8 cellular contexts compared by ENCODE assay signal in the genomic region with DNA sequence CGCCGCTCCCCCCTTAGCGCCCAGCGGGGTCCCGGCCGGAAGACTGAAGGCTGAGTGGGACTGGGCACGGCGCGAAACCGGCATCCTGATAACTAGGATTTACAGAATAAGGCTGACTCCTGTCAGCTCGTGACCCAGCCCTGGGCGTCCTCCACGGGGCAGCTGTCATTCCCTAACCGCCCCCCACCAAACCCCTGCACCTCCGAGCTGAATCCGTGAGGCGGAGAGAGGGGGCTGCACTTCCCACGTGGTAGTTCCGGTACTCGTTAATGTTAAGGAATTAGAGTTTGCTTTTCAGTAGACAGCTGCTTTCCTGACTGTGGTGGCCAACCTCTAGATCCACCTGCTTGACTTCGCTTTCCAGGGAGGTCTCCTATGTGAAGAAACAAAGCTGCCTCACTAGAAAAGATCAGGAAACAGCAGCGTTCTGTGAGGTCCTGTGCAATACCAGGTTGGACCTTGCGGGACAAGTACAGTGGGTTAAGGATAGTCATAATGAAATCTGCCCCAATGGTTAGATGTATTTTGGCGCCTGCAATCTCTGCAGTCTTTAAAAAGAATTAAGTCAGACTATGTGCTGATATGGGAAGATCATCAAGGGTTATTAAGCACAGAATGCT. TPM values are rescaled to one million over a fixed set of nuclear protein-coding genes. Genes with fewer than 3 reads are reported as not detected.
DNase-seq lines count a peak whose midpoint lies in the region; ATAC-seq lines count a peak whose summit lies in the region.

No MANE protein-coding gene starts in this region.

- H3K9me3 ChIP-seq in iPS-18a (ENCODE audit: control insufficient read depth, low read depth, low read length): no peaks in the 10 kb centered on the region

- peak; percentile 26 for ATAC-seq in stimulated activated naive CD8-positive, alpha-beta T cell treated with anti-CD3 and anti-CD28 coated beads, Interleukin-15, amount 100 ng/mL, for 72 hours

- DNase-seq in activated naive CD8-positive, alpha-beta T cell treated with anti-CD3 and anti-CD28 coated beads for 36 hours: no peak
- DNase-seq in KBM-7: peak; percentile 66
- DNase-seq in amniotic epithelial cell (ENCODE audit: low read depth): peak; percentile 25
- DNase-seq in stimulated activated naive CD8-positive, alpha-beta T cell treated with anti-CD3 and anti-CD28 coated beads, Interleukin-15, amount 100 ng/mL, for 72 hours: peak; percentile 45 to 47
- DNase-seq in NCI-H1436 (lab: John Stamatoyannopoulos, UW): no peak
- no peak for DNase-seq in epidermal melanocyte (ENCODE audit: insufficient read length, low spot score)

- H3K4me3 ChIP-seq in iPS-18a (ENCODE audit: low read length): peak overlapping the region; percentile 79

- H3K4me3 Mint-ChIP-seq in activated naive CD8-positive, alpha-beta T cell: no peak overlapping the region
- no peak overlapping the region for H3K4me3 Mint-ChIP-seq in activated naive CD8-positive, alpha-beta T cell treated with anti-CD3 and anti-CD28 coated beads for 36 hours
- no peak overlapping the region for H3K4me3 Mint-ChIP-seq in stimulated activated naive CD8-positive, alpha-beta T cell treated with anti-CD3 and anti-CD28 coated beads, Interleukin-15, amount 100 ng/mL, for 72 hours

- no peaks in the 10 kb centered on the region for H3K27me3 Mint-ChIP-seq in activated naive CD8-positive, alpha-beta T cell
- H3K27me3 Mint-ChIP-seq in activated naive CD8-positive, alpha-beta T cell treated with anti-CD3 and anti-CD28 coated beads for 36 hours: no peaks in the 10 kb centered on the region
- no peaks in the 10 kb centered on the region for H3K27me3 Mint-ChIP-seq in stimulated activated naive CD8-positive, alpha-beta T cell treated with anti-CD3 and anti-CD28 coated beads, Interleukin-15, amount 100 ng/mL, for 72 hours

- peaks cover 3% of the 10 kb centered on the region for H3K36me3 ChIP-seq in iPS-18a (ENCODE audit: control insufficient read depth, low read depth, low read length)

- no peaks in the 10 kb centered on the region for H3K36me3 Mint-ChIP-seq in activated naive CD8-positive, alpha-beta T cell
- no peaks in the 10 kb centered on the region for H3K36me3 Mint-ChIP-seq in activated naive CD8-positive, alpha-beta T cell treated with anti-CD3 and anti-CD28 coated beads for 36 hours

- H3K27me3 ChIP-seq in iPS-18a (ENCODE audit: control insufficient read depth, insufficient read depth, low read length): no peaks in the 10 kb centered on the region

- in situ Hi-C loops in KBM-7 (cut with MboI; ENCODE audit: low pct_unique_long_range_greater_than_20kb, low sequenced_read_pairs): no loop called here

- H3K9ac ChIP-seq in iPS-18a (ENCODE audit: low read length): peak overlapping the region; percentile 87

- no peaks in the 10 kb centered on the region for H3K9me3 Mint-ChIP-seq in activated naive CD8-positive, alpha-beta T cell (ENCODE audit: low read depth)
- H3K9me3 Mint-ChIP-seq in activated naive CD8-positive, alpha-beta T cell treated with anti-CD3 and anti-CD28 coated beads for 36 hours: no peaks in the 10 kb centered on the region
- no peaks in the 10 kb centered on the region for H3K9me3 Mint-ChIP-seq in stimulated activated naive CD8-positive, alpha-beta T cell treated with anti-CD3 and anti-CD28 coated beads, Interleukin-15, amount 100 ng/mL, for 72 hours

- peaks cover 35% of the 10 kb centered on the region for H3K4me1 Mint-ChIP-seq in activated naive CD8-positive, alpha-beta T cell (ENCODE audit: low read depth)
- H3K4me1 Mint-ChIP-seq in activated naive CD8-positive, alpha-beta T cell treated with anti-CD3 and anti-CD28 coated beads for 36 hours: peaks cover 26% of the 10 kb centered on the region
- peaks cover 30% of the 10 kb centered on the region for H3K4me1 Mint-ChIP-seq in stimulated activated naive CD8-positive, alpha-beta T cell treated with anti-CD3 and anti-CD28 coated beads, Interleukin-15, amount 100 ng/mL, for 72 hours

- H3K27ac ChIP-seq in iPS-18a (ENCODE audit: low read length): peak overlapping the region; percentile 71

- peak overlapping the region; percentile 89 for H3K27ac Mint-ChIP-seq in activated naive CD8-positive, alpha-beta T cell
- no peak overlapping the region for H3K27ac Mint-ChIP-seq in activated naive CD8-positive, alpha-beta T cell treated with anti-CD3 and anti-CD28 coated beads for 36 hours
- H3K27ac Mint-ChIP-seq in stimulated activated naive CD8-positive, alpha-beta T cell treated with anti-CD3 and anti-CD28 coated beads, Interleukin-15, amount 100 ng/mL, for 72 hours: peak overlapping the region in 1 of 2 donors; percentile 40

- peaks cover 7% of the 10 kb centered on the region for H3K4me1 ChIP-seq in iPS-18a (ENCODE audit: control insufficient read depth, low read depth, low read length)

RNA-seq across cellular contexts. Expression of gene WBP2, which starts 1.0 kb away (rescaled TPM):
- total RNA-seq in activated naive CD8-positive, alpha-beta T cell treated with anti-CD3 and anti-CD28 coated beads for 36 hours: 10 to 100 TPM; 45.0 to 49.3 TPM

RNA-seq across cellular contexts. Expression of gene UNC13D, which starts 12.0 kb away (rescaled TPM):
- 100 to 1,000 TPM; 145 to 156 TPM for total RNA-seq in activated naive CD8-positive, alpha-beta T cell treated with anti-CD3 and anti-CD28 coated beads for 36 hours

RNA-seq across cellular contexts. Expression of gene TRIM47, which starts 22.2 kb away (rescaled TPM):
- 10 to 100 TPM; 16.4 to 18.3 TPM for total RNA-seq in activated naive CD8-positive, alpha-beta T cell treated with anti-CD3 and anti-CD28 coated beads for 36 hours

RNA-seq across cellular contexts. Expression of gene TRIM65, which starts 40.6 kb away (rescaled TPM):
- total RNA-seq in activated naive CD8-positive, alpha-beta T cell treated with anti-CD3 and anti-CD28 coated beads for 36 hours: 10 to 100 TPM; 37.2 to 41.7 TPM

RNA-seq across cellular contexts. Expression of gene MRPL38, which starts 48.5 kb away (rescaled TPM):
- 100 to 1,000 TPM; 148 to 161 TPM for total RNA-seq in activated naive CD8-positive, alpha-beta T cell treated with anti-CD3 and anti-CD28 coated beads for 36 hours

Comparison
In these comparisons a context has a peak if more than half of its experiments do, and no peak if none do; other contexts are left out.
1. DNase-seq: peak in KBM-7 (single experiment), amniotic epithelial cell (single experiment) and stimulated activated naive CD8-positive, alpha-beta T cell treated with anti-CD3 and anti-CD28 coated beads, Interleukin-15, amount 100 ng/mL, for 72 hours (2 of 2); none in activated naive CD8-positive, alpha-beta T cell treated with anti-CD3 and anti-CD28 coated beads for 36 hours (single experiment), NCI-H1436 (single experiment) and epidermal melanocyte (single experiment).